Comparison of ENCODE assay signal across 16 cellular contexts in genomic region chr3:188331166-188331565, GRCh38.
"Had no signal": no experiment of that assay in that cellular context is flagged by ENCODE, and none has a peak within 500 bp of the region (broad histone marks: within the 10 kb centered on the region; RNA-seq: fewer than 3 reads in every experiment).

No MANE protein-coding gene starts in this region.

- H3K27me3 ChIP-seq: spleen had no signal

- H3K4me3 ChIP-seq: mucosa of descending colon, prostate gland, spleen had no signal

- H3K4me1 ChIP-seq: prostate gland had no signal

- ATAC-seq: left cardiac atrium; mucosa of descending colon; sciatic nerve; stimulated activated naive CD8-positive, alpha-beta T cell treated with anti-CD3 and anti-CD28 coated beads, Interleukin-15, amount 100 ng/mL, for 72 hours had no signal

- DNase-seq: activated B cell treated with CpG ODN at 0.5 μM for 24 hours; activated CD4-positive, alpha-beta T cell treated with anti-CD3 and anti-CD28 coated beads, Interleukin-2, amount 10 ng/mL, durations not matched to agents 24 days and 14 days; activated CD8-positive, alpha-beta memory T cell treated with anti-CD3 and anti-CD28 coated beads, Interleukin-2, amount 50 U/mL, for 48 hours; activated CD8-positive, alpha-beta T cell treated with anti-CD3 and anti-CD28 coated beads, Interleukin-2, amount 10 ng/mL, durations not matched to agents 7 days and 5 days; activated gamma-delta T cell; activated naive CD8-positive, alpha-beta T cell treated with anti-CD3 and anti-CD28 coated beads for 36 hours; activated T-cell treated with anti-CD3 and anti-CD28 coated beads, Interleukin-2, amount 50 U/mL, for 72 hours; anterior cingulate cortex; immature natural killer cell; left cardiac atrium; mammary epithelial cell; mucosa of descending colon; spleen; stimulated activated naive CD8-positive, alpha-beta T cell treated with anti-CD3 and anti-CD28 coated beads, Interleukin-15, amount 100 ng/mL, for 72 hours had no signal

- H3K36me3 ChIP-seq: prostate gland, spleen had no signal

- H3K27ac ChIP-seq: prostate gland had no signal

- H3K9me3 ChIP-seq: mucosa of descending colon, prostate gland, spleen had no signal
